In the genomic region with DNA sequence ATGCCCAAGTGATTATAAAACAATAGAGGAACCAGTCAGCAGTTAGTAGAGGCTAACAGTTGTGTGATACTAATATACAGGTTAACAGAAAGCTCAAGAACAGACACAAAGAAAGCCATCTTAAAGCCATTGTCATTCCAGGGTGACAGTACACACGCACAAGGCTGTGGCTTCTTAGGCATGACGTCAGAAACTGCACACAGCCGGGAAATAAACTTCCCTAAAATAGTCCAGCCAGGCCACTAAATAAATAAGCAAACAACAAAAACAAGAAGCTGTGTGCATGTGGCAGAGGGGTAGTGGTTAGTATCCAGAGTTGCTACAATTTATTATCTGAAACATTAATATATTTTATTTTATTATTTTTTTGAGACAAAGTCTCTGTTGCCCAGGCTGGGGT, we compare ENCODE assay signal across 14 cellular contexts. TPM values are rescaled to one million over a fixed set of nuclear protein-coding genes. Genes with fewer than 3 reads are reported as not detected.
DNase-seq lines count a peak whose midpoint lies in the region; ATAC-seq and TF ChIP-seq lines count a peak whose summit lies in the region.
"Had no signal": no experiment of that assay in that cellular context is flagged by ENCODE, and none has a peak within 500 bp of the region (broad histone marks: within the 10 kb centered on the region; RNA-seq: fewer than 3 reads in every experiment).

No MANE protein-coding gene starts in this region.

- TF ChIP-seq CTCF in type B pancreatic cell (conservative IDR thresholded peaks at IDR 0.05) = no peak

- no peaks in the 10 kb centered on the region for H3K27me3 Mint-ChIP-seq in type B pancreatic cell

- DNase-seq in NOMO-1 treated with DMSO at 0.1 percent for 48 hours (lab: John Stamatoyannopoulos, UW; ENCODE audit: unreplicated experiment) = peak; percentile 48
- DNase-seq in NOMO-1 treated with dmso at 0.1 percent for 144 hours (lab: John Stamatoyannopoulos, UW; ENCODE audit: unreplicated experiment) = no peak
- peak; percentile 54 for DNase-seq in OCI-M1 (lab: John Stamatoyannopoulos, UW)
- DNase-seq in left ventricle myocardium superior = no peak
- peak; percentile 45 for DNase-seq in pons (ENCODE audit: low spot score)
- no peak for DNase-seq in type B pancreatic cell (ENCODE audit: extremely low spot score, unreplicated experiment)
- no peak for DNase-seq in stimulated activated CD4-positive, alpha-beta T cell treated with anti-CD3 and anti-CD28 coated beads, Interleukin-15, amount 100 ng/mL, for 24 hours
- DNase-seq: activated CD4-positive, CD25-positive, alpha-beta regulatory T cell; BE2C; natural killer cell; NCI-H1436 treated with DMSO at 0.1 percent for 48 hours; NCI-H2171 treated with DMSO at 0.1 percent for 48 hours; RPMI8226 had no signal

- H3K4me3 Mint-ChIP-seq in type B pancreatic cell = no peak overlapping the region
- H3K4me3 Mint-ChIP-seq: natural killer cell had no signal

- H3K27ac Mint-ChIP-seq in type B pancreatic cell = no peak overlapping the region
- H3K27ac Mint-ChIP-seq: natural killer cell had no signal

- no peaks in the 10 kb centered on the region for H3K36me3 Mint-ChIP-seq in type B pancreatic cell

- peaks cover 4% of the 10 kb centered on the region for H3K4me1 Mint-ChIP-seq in type B pancreatic cell (ENCODE audit: unreplicated experiment)

- H3K9me3 Mint-ChIP-seq in type B pancreatic cell = no peaks in the 10 kb centered on the region

- intact Hi-C loops in left ventricle myocardium superior (cut with micrococcal nuclease) = no loop called here

- ATAC-seq in left ventricle myocardium superior (peak; percentile 33), GM18909 (IDR thresholded peaks at IDR 0.05; ENCODE audit: poor library complexity, unreplicated experiment) (no peak)

RNA-seq across cellular contexts. Expression of gene PPCDC, which starts 49.8 kb away (rescaled TPM):
- total RNA-seq in left ventricle myocardium superior (5.1 TPM), type B pancreatic cell (ENCODE audit: low replicate concordance) (19.1 and 23.6 TPM in 2 replicates)

Comparison
In these comparisons a context has a peak if more than half of its experiments do, and no peak if none do; other contexts are left out.
1. DNase-seq: peak in NOMO-1 treated with DMSO at 0.1 percent for 48 hours (single experiment), OCI-M1 (single experiment) and pons (single experiment); none in NOMO-1 treated with dmso at 0.1 percent for 144 hours (single experiment), left ventricle myocardium superior (single experiment), type B pancreatic cell (single experiment) and stimulated activated CD4-positive, alpha-beta T cell treated with anti-CD3 and anti-CD28 coated beads, Interleukin-15, amount 100 ng/mL, for 24 hours (single experiment).